ENCODE assay signal across 13 cellular contexts in genomic region chr17:83171661-83172060, GRCh38.
A peak's percentile ranks its signal among the peaks of the same experiment; 100 is the strongest.
DNase-seq lines count a peak whose midpoint lies in the region; ATAC-seq and TF ChIP-seq lines count a peak whose summit lies in the region.
"Had no signal": no experiment of that assay in that cellular context is flagged by ENCODE, and none has a peak within 500 bp of the region (broad histone marks: within the 10 kb centered on the region; RNA-seq: fewer than 3 reads in every experiment).

No MANE protein-coding gene starts in this region.

- ATAC-seq in mucosa of descending colon (peak; percentile 9), HG02970 (IDR thresholded peaks at IDR 0.05; ENCODE audit: low FRiP score, unreplicated experiment) (no peak), GM21381 (IDR thresholded peaks at IDR 0.05; ENCODE audit: unreplicated experiment) (no peak)

- DNase-seq in AG10803 (ENCODE audit: low read depth), result peak; percentile 28
- DNase-seq in DMS 273 treated with DMSO at 0.1 percent for 48 hours (lab: John Stamatoyannopoulos, UW), result peak; percentile 5
- peak; percentile 76 for DNase-seq in cerebellum (ENCODE audit: low spot score)
- peak in 1 of 3 donors; percentile 47 for DNase-seq in mucosa of descending colon
- no peak for DNase-seq in superior temporal gyrus (ENCODE audit: extremely low spot score)
- DNase-seq: effector CD4-positive, alpha-beta T cell; NCI-H1092 treated with DMSO at 0.1 percent for 48 hours; SW 1271 had no signal

- no peaks in the 10 kb centered on the region for H3K36me3 ChIP-seq in mucosa of descending colon (ENCODE audit: low read depth)
- H3K36me3 ChIP-seq: BLaER1 treated with 17β-estradiol and CSF1 and Interleukin-3, amounts not matched to agents 10 nM and 100 nM; tibial artery had no signal

- intact Hi-C loops in mucosa of descending colon (cut with DNase I, micrococcal nuclease), result no loop called here

- H3K4me1 ChIP-seq in mucosa of descending colon (ENCODE audit: low read depth), result no peaks in the 10 kb centered on the region
- H3K4me1 ChIP-seq: psoas muscle had no signal

- no peak overlapping the region for H3K4me3 ChIP-seq in AG10803 (ENCODE audit: low read length)
- no peak overlapping the region for H3K4me3 ChIP-seq in mucosa of descending colon
- H3K4me3 ChIP-seq: BLaER1 treated with 17β-estradiol and CSF1 and Interleukin-3, amounts not matched to agents 10 nM and 100 nM; psoas muscle; tibial artery had no signal

- H3K9me3 ChIP-seq in mucosa of descending colon, result no peaks in the 10 kb centered on the region
- H3K9me3 ChIP-seq: psoas muscle had no signal

- TF ChIP-seq CTCF in AG10803 (conservative IDR thresholded peaks at IDR 0.05; ENCODE audit: low read length) (no peak), mucosa of descending colon (IDR thresholded peaks at IDR 0.05) (no peak)
